ENCODE assay signal across 26 cellular contexts in genomic region chr5:14357441-14357840, GRCh38.
A peak's percentile ranks its signal among the peaks of the same experiment; 100 is the strongest.
DNase-seq lines count a peak whose midpoint lies in the region; ATAC-seq and TF ChIP-seq lines count a peak whose summit lies in the region.
"Had no signal": no experiment of that assay in that cellular context is flagged by ENCODE, and none has a peak within 500 bp of the region (broad histone marks: within the 10 kb centered on the region; RNA-seq: fewer than 3 reads in every experiment).

No MANE protein-coding gene starts in this region.

- peaks cover 35% of the 10 kb centered on the region for H3K27me3 Mint-ChIP-seq in HFFc6 (ENCODE audit: insufficient read depth)
- no peaks in the 10 kb centered on the region for H3K27me3 Mint-ChIP-seq in osteocyte (ENCODE audit: unreplicated experiment)
- H3K27me3 Mint-ChIP-seq: activated B cell treated with CpG ODN at 0.5 μM for 24 hours had no signal

- H3K27me3 ChIP-seq in right cardiac atrium (ENCODE audit: control insufficient read depth, insufficient read depth) = no peaks in the 10 kb centered on the region
- no peaks in the 10 kb centered on the region for H3K27me3 ChIP-seq in foreskin keratinocyte
- H3K27me3 ChIP-seq: upper lobe of left lung had no signal

- H3K9me3 ChIP-seq in right cardiac atrium (ENCODE audit: control insufficient read depth, low read length) = no peaks in the 10 kb centered on the region
- H3K9me3 ChIP-seq: upper lobe of left lung had no signal

- H3K4me3 ChIP-seq in right cardiac atrium (ENCODE audit: low read length) = no peak overlapping the region
- H3K4me3 ChIP-seq: skin epidermis had no signal

- 20% methylated on average over 9 of the region's 9 CpGs for WGBS in right cardiac atrium

- peaks cover 3% of the 10 kb centered on the region for H3K4me1 ChIP-seq in right cardiac atrium (ENCODE audit: control insufficient read depth, insufficient read depth, low read length)
- H3K4me1 ChIP-seq in foreskin keratinocyte = no peaks in the 10 kb centered on the region

- peak overlapping the region; percentile 24 for H3K27ac Mint-ChIP-seq in HFFc6
- H3K27ac Mint-ChIP-seq in osteocyte (ENCODE audit: unreplicated experiment) = peak overlapping the region; percentile 54
- H3K27ac Mint-ChIP-seq: activated B cell treated with CpG ODN at 0.5 μM for 24 hours; activated CD4-positive, alpha-beta memory T cell treated with anti-CD3 and anti-CD28 coated beads for 36 hours; CD8-positive, alpha-beta T cell; T-helper 2 cell treated with Interferon-gamma antibody and Interleukin-4, amounts not matched to agents 5 μg/mL and 100 μg/mL, for 36 hours had no signal

- TF ChIP-seq CTCF in HFFc6 (IDR thresholded peaks at IDR 0.05) (no peak), osteocyte (IDR thresholded peaks at IDR 0.05) (no peak), foreskin keratinocyte (conservative IDR thresholded peaks at IDR 0.05) (no peak), GM13977 (IDR thresholded peaks at IDR 0.05; ENCODE audit: extremely low read depth, insufficient read depth, missing control alignments) (no peak)

- H3K4me3 Mint-ChIP-seq in HFFc6 (no peak overlapping the region), osteocyte (ENCODE audit: unreplicated experiment) (peak overlapping the region; percentile 7)
- H3K4me3 Mint-ChIP-seq: activated B cell treated with CpG ODN at 0.5 μM for 24 hours; activated CD4-positive, alpha-beta memory T cell treated with anti-CD3 and anti-CD28 coated beads for 36 hours; CD8-positive, alpha-beta T cell; T-helper 2 cell treated with Interferon-gamma antibody and Interleukin-4, amounts not matched to agents 5 μg/mL and 100 μg/mL, for 36 hours had no signal

- peak; percentile 84 to 87 for ATAC-seq in right cardiac atrium
- ATAC-seq in HG03571 (IDR thresholded peaks at IDR 0.05; ENCODE audit: unreplicated experiment) = no peak
- ATAC-seq in foreskin keratinocyte = no peak
- ATAC-seq: CD8-positive, alpha-beta T cell; HCT116; SK-N-SH treated with all-trans-retinoic acid at 6 μM for 48 hours had no signal

- DNase-seq in HFFc6 (no peak), dermis microvascular lymphatic vessel endothelial cell (ENCODE audit: low read depth in 2 of 2) (peak; percentile 34 to 55), right cardiac atrium (peak; percentile 48 to 81 (median 79)), osteocyte (ENCODE audit: extremely low spot score, unreplicated experiment) (no peak), foreskin keratinocyte (no peak), GM13977 (ENCODE audit: low spot score) (no peak)
- no peak for DNase-seq in stimulated activated naive CD4-positive, alpha-beta T cell (lab: John Stamatoyannopoulos, UW)
- DNase-seq: activated B cell treated with CpG ODN at 0.5 μM for 24 hours; activated CD4-positive, alpha-beta memory T cell treated with anti-CD3 and anti-CD28 coated beads for 36 hours; activated naive CD4-positive, alpha-beta T cell; activated T-cell treated with anti-CD3 and anti-CD28 coated beads for 4 hours; CD8-positive, alpha-beta T cell; DMS53; head of caudate nucleus; mammary epithelial cell; NCI-H1092 treated with DMSO at 0.1 percent for 48 hours; NCI-H2081 treated with DMSO at 0.1 percent for 48 hours; NCI-H446 treated with DMSO at 0.1 percent for 48 hours; stimulated activated CD4-positive, alpha-beta T cell treated with anti-CD3 and anti-CD28 coated beads, Interleukin-2, amount 100 ng/mL, for 24 hours; stimulated activated naive CD4-positive, alpha-beta T cell treated with Interleukin-2 at 50 U/mL for 16 hours had no signal

- H3K9me3 Mint-ChIP-seq in HFFc6 (0 out of 2 replicates have a peak, but pooled peaks cover 4% of the 10 kb centered on the region), osteocyte (ENCODE audit: unreplicated experiment) (no peaks in the 10 kb centered on the region)
- H3K9me3 Mint-ChIP-seq: activated B cell treated with CpG ODN at 0.5 μM for 24 hours; activated CD4-positive, alpha-beta memory T cell treated with anti-CD3 and anti-CD28 coated beads for 36 hours; CD8-positive, alpha-beta T cell; T-helper 2 cell treated with Interferon-gamma antibody and Interleukin-4, amounts not matched to agents 5 μg/mL and 100 μg/mL, for 36 hours had no signal

- H3K36me3 Mint-ChIP-seq in HFFc6 (ENCODE audit: low read depth) (peaks cover 57% of the 10 kb centered on the region), osteocyte (ENCODE audit: unreplicated experiment) (peaks cover 26% of the 10 kb centered on the region)
- H3K36me3 Mint-ChIP-seq: activated CD4-positive, alpha-beta memory T cell treated with anti-CD3 and anti-CD28 coated beads for 36 hours; CD8-positive, alpha-beta T cell had no signal

- H3K4me1 Mint-ChIP-seq in HFFc6 (ENCODE audit: low read depth) (peaks cover 28% of the 10 kb centered on the region), osteocyte (ENCODE audit: unreplicated experiment) (peaks cover 48% of the 10 kb centered on the region)

- H3K27ac ChIP-seq in right cardiac atrium (ENCODE audit: low read length) = no peak overlapping the region
- no peak overlapping the region for H3K27ac ChIP-seq in foreskin keratinocyte

- in situ Hi-C loops in GM13977 (cut with MboI; ENCODE audit: low pct_unique_long_range_greater_than_20kb, low sequenced_read_pairs, unreplicated experiment) = loop anchor here (10.0 to 25.0 kb wide), 3 partner anchors 280 to 655 kb away; no protein-coding TSS in a partner anchor

- intact Hi-C loops in right cardiac atrium (cut with DNase I) = loop anchor here in 1 of 4 donors (10.0 kb wide), 1 partner anchor 287 kb away; no protein-coding TSS in a partner anchor

Comparison
In these comparisons a context has a peak if more than half of its experiments do, and no peak if none do; other contexts are left out.
1. DNase-seq: peak in dermis microvascular lymphatic vessel endothelial cell (2 of 2) and right cardiac atrium (3 of 3); none in HFFc6 (single experiment), osteocyte (single experiment), stimulated activated naive CD4-positive, alpha-beta T cell (0 of 6), foreskin keratinocyte (0 of 2) and GM13977 (single experiment).
2. ATAC-seq: peak in right cardiac atrium (2 of 2); none in HG03571 (single experiment) and foreskin keratinocyte (single experiment).